ENCODE assay signal across 8 cellular contexts in genomic region chr6:149317656-149318571, GRCh38. TPM values are rescaled to one million over a fixed set of nuclear protein-coding genes. Genes with fewer than 3 reads are reported as not detected.
A peak's percentile ranks its signal among the peaks of the same experiment; 100 is the strongest.
DNase-seq lines count a peak whose midpoint lies in the region; ATAC-seq and TF ChIP-seq lines count a peak whose summit lies in the region.

Gene TAB2, plus strand, starts transcription at chr6:149317712. Its CDS starts 52,286 bp downstream, at chr6:149369998.

- 0 to 2% (median 1%) methylated on average over 37 to 81 of the region's 92 CpGs for WGBS in stomach, 5 donors

- H2AFZ ChIP-seq in PC-3 (ENCODE audit: low read length): peak within 1 kb of the TSS; percentile 92
- H2AFZ ChIP-seq in neuron (ENCODE audit: low read depth, low read length): peak within 1 kb of the TSS; percentile 83

- CTCF ChIA-PET in PC-3 (lab: Charles Lee): no interaction called here

- H3K27me3 Mint-ChIP-seq in activated T-cell treated with anti-CD3 and anti-CD28 coated beads, Interleukin-2, amount 50 U/mL, for 72 hours (ENCODE audit: low read depth): no peaks in the 10 kb centered on the region

- H3K9me2 ChIP-seq in PC-3 (replicated peaks; ENCODE audit: low read length): no peaks in the 10 kb centered on the region

- DNase-seq in PC-3 (no peak), fibroblast of pulmonary artery (ENCODE audit: low read depth) (no peak), stomach (peak; percentile 39), epidermal melanocyte (ENCODE audit: insufficient read length, low spot score) (no peak)
- peak; percentile 83 for DNase-seq in activated T-cell treated with anti-CD3 and anti-CD28 coated beads, Interleukin-2, amount 50 U/mL, for 72 hours

- peaks cover 46% of the 10 kb centered on the region for H3K4me1 Mint-ChIP-seq in activated T-cell treated with anti-CD3 and anti-CD28 coated beads, Interleukin-2, amount 50 U/mL, for 72 hours (ENCODE audit: low read depth)

- H3K27me3 ChIP-seq in PC-3 (ENCODE audit: low read length) (no peaks in the 10 kb centered on the region), neuron (ENCODE audit: insufficient read depth, low read length) (no peaks in the 10 kb centered on the region), stomach (no peaks in the 10 kb centered on the region)

- H3K9ac ChIP-seq in PC-3 (ENCODE audit: low read length): peak within 1 kb of the TSS; percentile 93

- H3K36me3 Mint-ChIP-seq in activated T-cell treated with anti-CD3 and anti-CD28 coated beads, Interleukin-2, amount 50 U/mL, for 72 hours (ENCODE audit: insufficient read depth in 2 of 2): peaks cover 10 to 13% of the 10 kb centered on the region in 2 donors

- H3F3A ChIP-seq in PC-3 (ENCODE audit: low read length, unreplicated experiment): no peaks in the 10 kb centered on the region

- H3K4me2 ChIP-seq in PC-3 (ENCODE audit: low read length): peak within 1 kb of the TSS; percentile 85

- peaks cover 23% of the 10 kb centered on the region for H4K20me1 ChIP-seq in PC-3 (ENCODE audit: low read length)

- H3K4me3 ChIP-seq in PC-3 (ENCODE audit: low read length): peak within 1 kb of the TSS; percentile 93
- peak within 1 kb of the TSS; percentile 79 for H3K4me3 ChIP-seq in fibroblast of pulmonary artery (replicated peaks; ENCODE audit: low read depth, low read length)
- H3K4me3 ChIP-seq in neuron (ENCODE audit: low read length): peak within 1 kb of the TSS; percentile 98
- peak within 1 kb of the TSS; percentile 76 to 96 (median 91) for H3K4me3 ChIP-seq in stomach

- no peak for TF ChIP-seq EP300 in stomach (IDR thresholded peaks at IDR 0.05)

- H3K4me1 ChIP-seq in PC-3 (ENCODE audit: insufficient read depth, low read length) (peaks cover 33% of the 10 kb centered on the region), neuron (ENCODE audit: insufficient read depth, low read length) (peaks cover 36% of the 10 kb centered on the region), stomach (peaks cover 15 to 51% (median 34%) of the 10 kb centered on the region in 4 donors)

- intact Hi-C loops in PC-3 (cut with micrococcal nuclease) (loop anchor here (2.0 to 5.0 kb wide), 2 partner anchors 85 to 236 kb away; no protein-coding TSS in a partner anchor), stomach (cut with DNase I; ENCODE audit: low total_unique reads) (no loop called here)

- H3K27ac ChIP-seq in PC-3 (ENCODE audit: low read length) (peak within 1 kb of the TSS; percentile 69), stomach (peak within 1 kb of the TSS; percentile 96 to 99 (median 97))

- H3K27ac Mint-ChIP-seq in activated T-cell treated with anti-CD3 and anti-CD28 coated beads, Interleukin-2, amount 50 U/mL, for 72 hours: peak within 1 kb of the TSS; percentile 100

- no peak for TF ChIP-seq POLR2A in stomach (IDR thresholded peaks at IDR 0.05)

- no peak for TF ChIP-seq CTCF in PC-3 (conservative IDR thresholded peaks at IDR 0.05; ENCODE audit: low read depth, low read length)
- no peak for TF ChIP-seq CTCF in fibroblast of pulmonary artery (IDR thresholded peaks at IDR 0.05; ENCODE audit: low read length, missing control alignments)
- no peak for TF ChIP-seq CTCF in stomach (IDR thresholded peaks at IDR 0.05)

- no peaks in the 10 kb centered on the region for H3K9me3 ChIP-seq in PC-3 (ENCODE audit: low read length)
- no peaks in the 10 kb centered on the region for H3K9me3 ChIP-seq in neuron (ENCODE audit: low read length)
- H3K9me3 ChIP-seq in stomach: no peaks in the 10 kb centered on the region

- no peaks in the 10 kb centered on the region for H3K9me3 Mint-ChIP-seq in activated T-cell treated with anti-CD3 and anti-CD28 coated beads, Interleukin-2, amount 50 U/mL, for 72 hours

- POLR2A ChIA-PET in PC-3 (lab: Charles Lee; ENCODE audit: unreplicated experiment): interaction anchor here (0.5 to 0.8 kb wide), 3 partner anchors 30 to 286 kb away, joined by 3 to 8 read pairs (median 4); no protein-coding TSS in a partner anchor

- H3K79me2 ChIP-seq in PC-3 (ENCODE audit: low read length): peaks cover 59% of the 10 kb centered on the region

- peak; percentile 10 for ATAC-seq in GM18873 (IDR thresholded peaks at IDR 0.05; ENCODE audit: low FRiP score, unreplicated experiment)
- ATAC-seq in HG02973 (IDR thresholded peaks at IDR 0.05; ENCODE audit: unreplicated experiment): peak; percentile 16
- ATAC-seq in PC-3: peak; percentile 25
- ATAC-seq in activated T-cell treated with anti-CD3 and anti-CD28 coated beads, Interleukin-2, amount 50 U/mL, for 72 hours (replicated peaks in 1 of 2): peak; percentile 46 to 52

- no TSS peak for BruUV-seq in PC-3 (replicated peaks; lab: Mats Ljungman, UMichigan)

- H3K36me3 ChIP-seq in PC-3 (ENCODE audit: low read depth, low read length): no peaks in the 10 kb centered on the region
- H3K36me3 ChIP-seq in neuron (ENCODE audit: insufficient read depth, low read length): no peaks in the 10 kb centered on the region
- H3K36me3 ChIP-seq in stomach: no peaks in the 10 kb centered on the region

- peak within 1 kb of the TSS; percentile 93 to 94 for H3K4me3 Mint-ChIP-seq in activated T-cell treated with anti-CD3 and anti-CD28 coated beads, Interleukin-2, amount 50 U/mL, for 72 hours

RNA-seq across cellular contexts. Expression of gene TAB2, which starts in this region (rescaled TPM):
- total RNA-seq in PC-3 (2014; rRNA removed) (14.7 and 18.5 TPM in 2 replicates), stomach (100 to 1,000 TPM in 2 of 5 donors, 10 to 100 TPM in 3; 15.6 to 119 (median 56.4) TPM)
- 100 to 1,000 TPM; 118 to 125 TPM for total RNA-seq in activated T-cell treated with anti-CD3 and anti-CD28 coated beads, Interleukin-2, amount 50 U/mL, for 72 hours
- polyA plus RNA-seq in stomach: 10 to 100 TPM; 14.1 to 39.1 (median 24.0) TPM

Comparison
In these comparisons a context has a peak if more than half of its experiments do, and no peak if none do; other contexts are left out.
1. DNase-seq: peak in activated T-cell treated with anti-CD3 and anti-CD28 coated beads, Interleukin-2, amount 50 U/mL, for 72 hours (2 of 2) and stomach (single experiment); none in PC-3 (single experiment), fibroblast of pulmonary artery (single experiment) and epidermal melanocyte (single experiment).
2. Peak in every context shown above with its lines, with median percentiles within 50 percentile points of each other: ATAC-seq and H3K4me3 ChIP-seq.